22 cellular contexts compared by ENCODE assay signal in genomic region chr7:18996583-18996982, GRCh38.
DNase-seq lines count a peak whose midpoint lies in the region; ATAC-seq and TF ChIP-seq lines count a peak whose summit lies in the region.
"Had no signal": no experiment of that assay in that cellular context is flagged by ENCODE, and none has a peak within 500 bp of the region (broad histone marks: within the 10 kb centered on the region; RNA-seq: fewer than 3 reads in every experiment).

No MANE protein-coding gene starts in this region.

- H3K36me3 ChIP-seq in GM23248 (ENCODE audit: low read depth) (no peaks in the 10 kb centered on the region; the same call in 1 of the 2 replicates), SJSA1 (no peaks in the 10 kb centered on the region), endodermal cell (ENCODE audit: control insufficient read depth, insufficient read depth, low read length) (no peaks in the 10 kb centered on the region), osteoblast (ENCODE audit: insufficient read depth, low read length) (no peaks in the 10 kb centered on the region)

- H3K4me1 ChIP-seq in GM23248 (ENCODE audit: insufficient read depth) (peaks cover 42% of the 10 kb centered on the region), SJSA1 (replicated peaks) (peaks cover 39% of the 10 kb centered on the region), endodermal cell (ENCODE audit: control insufficient read depth, insufficient read depth, low read length) (no peaks in the 10 kb centered on the region), osteoblast (ENCODE audit: insufficient read depth, low read length) (peaks cover 13% of the 10 kb centered on the region)

- H3K9me2 ChIP-seq in GM23248 (ENCODE audit: insufficient read depth): no peaks in the 10 kb centered on the region

- H3K4me2 ChIP-seq in GM23248 (ENCODE audit: unreplicated experiment) (peak overlapping the region; percentile 43), osteoblast (ENCODE audit: insufficient read depth, low read length) (no peak overlapping the region)

- no peak for TF ChIP-seq CTCF in endodermal cell (conservative IDR thresholded peaks at IDR 0.05)
- no peak for TF ChIP-seq CTCF in osteoblast (IDR thresholded peaks at IDR 0.05; ENCODE audit: extremely low read depth, low read depth, low read length)
- no peak for TF ChIP-seq CTCF in GM20000 (IDR thresholded peaks at IDR 0.05; ENCODE audit: extremely low read depth, missing control alignments)

- 0 out of 2 replicates have a peak, but pooled peaks cover 21% of the 10 kb centered on the region for H3F3A ChIP-seq in GM23248 (ENCODE audit: insufficient read depth)

- H3K27ac ChIP-seq in GM23248 (no peak overlapping the region), SJSA1 (peak overlapping the region; percentile 83), endodermal cell (ENCODE audit: low read depth, low read length) (no peak overlapping the region), osteoblast (ENCODE audit: low read depth, low read length) (no peak overlapping the region)

- in situ Hi-C loops in GM23248 (cut with MboI): no loop called here

- no peak overlapping the region for H3K9ac ChIP-seq in GM23248
- H3K9ac ChIP-seq in endodermal cell (ENCODE audit: extremely low read depth, low read length, poor library complexity, severe bottlenecking): no peak overlapping the region

- peak overlapping the region; percentile 62 for H3K27ac Mint-ChIP-seq in endodermal cell
- no peak overlapping the region for H3K27ac Mint-ChIP-seq in stimulated activated memory B cell treated with anti-CD40 and anti-IgM and Interleukin-4, amounts not matched to agents 10 μg/mL and 1 μg/mL and 100 μg/mL, for 72 hours
- no peak overlapping the region for H3K27ac Mint-ChIP-seq in activated T-cell treated with anti-CD3 and anti-CD28 coated beads, Interleukin-2, amount 50 U/mL, for 24 hours

- no peaks in the 10 kb centered on the region for H3K36me3 Mint-ChIP-seq in endodermal cell (ENCODE audit: low read depth)
- H3K36me3 Mint-ChIP-seq in stimulated activated memory B cell treated with anti-CD40 and anti-IgM and Interleukin-4, amounts not matched to agents 10 μg/mL and 1 μg/mL and 100 μg/mL, for 72 hours: peaks cover 8% of the 10 kb centered on the region
- no peaks in the 10 kb centered on the region for H3K36me3 Mint-ChIP-seq in activated T-cell treated with anti-CD3 and anti-CD28 coated beads, Interleukin-2, amount 50 U/mL, for 24 hours (ENCODE audit: low read depth)

- H2AFZ ChIP-seq in GM23248 (peak overlapping the region; percentile 52), osteoblast (ENCODE audit: low read length) (peak overlapping the region; percentile 33)

- H3K27me3 ChIP-seq in GM23248 (replicated peaks; ENCODE audit: insufficient read depth) (no peaks in the 10 kb centered on the region), SJSA1 (replicated peaks) (no peaks in the 10 kb centered on the region), endodermal cell (ENCODE audit: control insufficient read depth, insufficient read depth, low read length, poor library complexity, severe bottlenecking) (no peaks in the 10 kb centered on the region), osteoblast (ENCODE audit: insufficient read depth, low read length) (no peaks in the 10 kb centered on the region)

- H4K20me1 ChIP-seq in GM23248 (ENCODE audit: insufficient read depth) (no peaks in the 10 kb centered on the region), osteoblast (ENCODE audit: insufficient read depth, low read length) (no peaks in the 10 kb centered on the region)

- H3K4me3 Mint-ChIP-seq in endodermal cell: no peak overlapping the region
- H3K4me3 Mint-ChIP-seq in stimulated activated memory B cell treated with anti-CD40 and anti-IgM and Interleukin-4, amounts not matched to agents 10 μg/mL and 1 μg/mL and 100 μg/mL, for 72 hours: no peak overlapping the region
- no peak overlapping the region for H3K4me3 Mint-ChIP-seq in activated T-cell treated with anti-CD3 and anti-CD28 coated beads, Interleukin-2, amount 50 U/mL, for 24 hours

- H3K9me3 Mint-ChIP-seq in endodermal cell: peaks cover under 1% of the 10 kb centered on the region
- H3K9me3 Mint-ChIP-seq in stimulated activated memory B cell treated with anti-CD40 and anti-IgM and Interleukin-4, amounts not matched to agents 10 μg/mL and 1 μg/mL and 100 μg/mL, for 72 hours: no peaks in the 10 kb centered on the region
- peaks cover 3% of the 10 kb centered on the region for H3K9me3 Mint-ChIP-seq in activated T-cell treated with anti-CD3 and anti-CD28 coated beads, Interleukin-2, amount 50 U/mL, for 24 hours

- H3K79me2 ChIP-seq in GM23248 (ENCODE audit: insufficient read depth) (no peaks in the 10 kb centered on the region), osteoblast (ENCODE audit: insufficient read depth, low read length) (no peaks in the 10 kb centered on the region)

- H3K27me3 Mint-ChIP-seq in endodermal cell (ENCODE audit: insufficient read depth): no peaks in the 10 kb centered on the region
- no peaks in the 10 kb centered on the region for H3K27me3 Mint-ChIP-seq in stimulated activated memory B cell treated with anti-CD40 and anti-IgM and Interleukin-4, amounts not matched to agents 10 μg/mL and 1 μg/mL and 100 μg/mL, for 72 hours
- H3K27me3 Mint-ChIP-seq in activated T-cell treated with anti-CD3 and anti-CD28 coated beads, Interleukin-2, amount 50 U/mL, for 24 hours: no peaks in the 10 kb centered on the region

- ATAC-seq in stimulated activated memory B cell treated with anti-CD40 and anti-IgM and Interleukin-4, amounts not matched to agents 10 μg/mL and 1 μg/mL and 100 μg/mL, for 72 hours: no peak
- ATAC-seq: PC-3, Right ventricle myocardium inferior had no signal

- DNase-seq in GM23248 (no peak), SJSA1 (ENCODE audit: low read depth in 1 of 2, low spot score in 2 of 2) (peak; percentile 55 to 85), endodermal cell (no peak), osteoblast (ENCODE audit: insufficient read length, low spot score, missing footprints) (no peak), GM20000 (ENCODE audit: low spot score) (no peak), GF-D8 (lab: John Stamatoyannopoulos, UW) (no peak)
- no peak for DNase-seq in activated T-cell treated with anti-CD3 and anti-CD28 coated beads, Interleukin-2, amount 50 U/mL, for 24 hours
- DNase-seq: 8988T; ACHN; H7; KBM-7; MV-4-11; NCI-H1105 treated with DMSO at 0.1 percent for 48 hours; NCI-H146; NCI-H2029; NCI-H526; NCI-H82; NK-92 treated with Interleukin-12 subunit alpha and Interleukin-12 subunit beta, amount 100 ng/mL, for 24 hours; PC-3; SW 1271 had no signal

- no peak overlapping the region for H3K4me3 ChIP-seq in GM23248
- H3K4me3 ChIP-seq in SJSA1: no peak overlapping the region
- no peak overlapping the region for H3K4me3 ChIP-seq in endodermal cell (ENCODE audit: low read length)
- H3K4me3 ChIP-seq in osteoblast (ENCODE audit: insufficient read depth, low read length): no peak overlapping the region

- H3K9me3 ChIP-seq in GM23248 (ENCODE audit: low read depth): no peaks in the 10 kb centered on the region
- no peaks in the 10 kb centered on the region for H3K9me3 ChIP-seq in SJSA1 (replicated peaks)
- no peaks in the 10 kb centered on the region for H3K9me3 ChIP-seq in endodermal cell (ENCODE audit: control insufficient read depth, low read length)
- no peaks in the 10 kb centered on the region for H3K9me3 ChIP-seq in osteoblast (ENCODE audit: low read depth, low read length)

- 95% methylated on average over 2 of the region's 2 CpGs for WGBS in GM23248 (ENCODE audit: low coverage in 1 of 2, low lambda C conversion rate in 2 of 2, missing lambda C conversion rate in 2 of 2), 2 experiments
- 80 to 89% methylated on average over 1 to 2 of the region's 2 CpGs for WGBS in endodermal cell (ENCODE audit: insufficient coverage in 1 of 2, insufficient read length in 1 of 2), 2 experiments

- H3K4me1 Mint-ChIP-seq in endodermal cell: peaks cover 18% of the 10 kb centered on the region
- H3K4me1 Mint-ChIP-seq in stimulated activated memory B cell treated with anti-CD40 and anti-IgM and Interleukin-4, amounts not matched to agents 10 μg/mL and 1 μg/mL and 100 μg/mL, for 72 hours: no peaks in the 10 kb centered on the region
- no peaks in the 10 kb centered on the region for H3K4me1 Mint-ChIP-seq in activated T-cell treated with anti-CD3 and anti-CD28 coated beads, Interleukin-2, amount 50 U/mL, for 24 hours (ENCODE audit: low read depth)

Comparison
In these comparisons a context has a peak if more than half of its experiments do, and no peak if none do; other contexts are left out.
1. DNase-seq: peak in SJSA1 (2 of 2); none in GM23248 (single experiment), endodermal cell (single experiment), osteoblast (single experiment), GM20000 (single experiment), GF-D8 (single experiment) and activated T-cell treated with anti-CD3 and anti-CD28 coated beads, Interleukin-2, amount 50 U/mL, for 24 hours (single experiment).